In the genomic region with DNA sequence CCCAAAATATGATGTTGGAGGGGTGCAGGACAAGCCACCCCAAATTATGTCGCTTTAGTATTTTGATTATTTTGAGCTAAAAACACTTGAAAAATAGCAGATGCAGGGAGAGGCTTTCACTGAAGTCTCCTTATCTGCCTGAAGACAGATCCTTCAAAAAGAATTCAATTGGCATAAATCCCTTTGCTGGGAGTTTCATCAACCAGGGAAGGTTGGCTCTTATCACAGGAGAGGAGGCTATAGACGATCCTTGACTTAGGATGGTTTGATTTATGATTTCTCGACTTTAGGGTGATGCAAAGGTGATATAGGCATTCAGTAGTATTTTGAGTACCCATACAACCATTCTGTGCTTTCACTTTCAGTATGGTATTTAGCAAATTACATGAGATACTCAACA, we compare ENCODE assay signal across 10 cellular contexts.
"Had no signal": no experiment of that assay in that cellular context is flagged by ENCODE, and none has a peak within 500 bp of the region (broad histone marks: within the 10 kb centered on the region; RNA-seq: fewer than 3 reads in every experiment).

No MANE protein-coding gene starts in this region.

- H3K4me2 ChIP-seq: SK-N-SH had no signal

- DNase-seq: Karpas-422, KG1, MM.1S, NCI-H187, NCI-H526 treated with DMSO at 0.1 percent for 48 hours, NCI-H748 treated with DMSO at 0.1 percent for 48 hours, RPMI8226, SK-N-SH, SW 1271 had no signal

- H3K9ac ChIP-seq: SK-N-SH had no signal

- ATAC-seq: HepG2 had no signal

- H3K9me3 ChIP-seq: SK-N-SH had no signal
